In genomic region chr14:97010491-97011160, GRCh38 we compare ENCODE assay signal across 21 cellular contexts.
DNase-seq lines count a peak whose midpoint lies in the region; ATAC-seq, FAIRE-seq and TF ChIP-seq lines count a peak whose summit lies in the region.
"Had no signal": no experiment of that assay in that cellular context is flagged by ENCODE, and none has a peak within 500 bp of the region (broad histone marks: within the 10 kb centered on the region; RNA-seq: fewer than 3 reads in every experiment).

No MANE protein-coding gene starts in this region.

- H3K27ac Mint-ChIP-seq in activated CD4-positive, alpha-beta memory T cell treated with anti-CD3 and anti-CD28 coated beads for 36 hours: no peak overlapping the region
- no peak overlapping the region for H3K27ac Mint-ChIP-seq in activated CD4-positive, alpha-beta memory T cell treated with anti-CD3 and anti-CD28 coated beads, Interleukin-2, amount 10 ng/mL, durations not matched to agents 7 days and 5 days
- H3K27ac Mint-ChIP-seq in H9: no peak overlapping the region
- H3K27ac Mint-ChIP-seq: activated naive CD4-positive, alpha-beta T cell treated with anti-CD3 and anti-CD28 coated beads, Interleukin-2, amount 10 ng/mL, durations not matched to agents 7 days and 5 days; activated T-cell treated with anti-CD3 and anti-CD28 coated beads, Interleukin-2, amount 50 U/mL, for 24 hours; CD14-positive monocyte had no signal

- no peaks in the 10 kb centered on the region for H3K4me1 Mint-ChIP-seq in activated CD4-positive, alpha-beta memory T cell treated with anti-CD3 and anti-CD28 coated beads for 36 hours (ENCODE audit: low read depth)
- no peaks in the 10 kb centered on the region for H3K4me1 Mint-ChIP-seq in activated CD4-positive, alpha-beta memory T cell treated with anti-CD3 and anti-CD28 coated beads, Interleukin-2, amount 10 ng/mL, durations not matched to agents 7 days and 5 days
- no peaks in the 10 kb centered on the region; a peak in 1 of 4 replicates for H3K4me1 Mint-ChIP-seq in H9
- H3K4me1 Mint-ChIP-seq: activated naive CD4-positive, alpha-beta T cell treated with anti-CD3 and anti-CD28 coated beads, Interleukin-2, amount 10 ng/mL, durations not matched to agents 7 days and 5 days; CD14-positive monocyte had no signal

- no CpG with 5 or more reads among the region's 8 CpGs for WGBS in H9 (ENCODE audit: extremely low coverage, insufficient read length, low lambda C conversion rate)
- WGBS in GM12878 (ENCODE audit: insufficient coverage, insufficient replicate concordance, low lambda C conversion rate, missing lambda C conversion rate): 36% methylated on average over 8 of the region's 8 CpGs

- peak; percentile 71 for TF ChIP-seq CTCF in H9 (conservative IDR thresholded peaks at IDR 0.05)
- TF ChIP-seq CTCF in GM12878 (IDR thresholded peaks at IDR 0.05 in 2 of 3, conservative IDR thresholded peaks at IDR 0.05 in 1 of 3; ENCODE audit: control insufficient read depth in 2 of 3, extremely low read depth in 1 of 3, insufficient read depth in 1 of 3, low read depth in 3 of 3, low read length in 3 of 3): peak in 2 of 3 experiments; percentile 11 to 28; a peak in 2 of 6 replicates

- no peak overlapping the region for H3T11ph ChIP-seq in H9 (ENCODE audit: low read length)

- no peak overlapping the region for H3K14ac ChIP-seq in H9 (ENCODE audit: insufficient read depth, low read length)

- peaks cover 1% of the 10 kb centered on the region for H3K27me3 Mint-ChIP-seq in activated CD4-positive, alpha-beta memory T cell treated with anti-CD3 and anti-CD28 coated beads for 36 hours
- H3K27me3 Mint-ChIP-seq in activated CD4-positive, alpha-beta memory T cell treated with anti-CD3 and anti-CD28 coated beads, Interleukin-2, amount 10 ng/mL, durations not matched to agents 7 days and 5 days: peaks cover 2% of the 10 kb centered on the region
- H3K27me3 Mint-ChIP-seq in H9 (ENCODE audit: low read depth): no peaks in the 10 kb centered on the region; the same call in none of the 2 replicates
- H3K27me3 Mint-ChIP-seq: activated naive CD4-positive, alpha-beta T cell treated with anti-CD3 and anti-CD28 coated beads, Interleukin-2, amount 10 ng/mL, durations not matched to agents 7 days and 5 days; activated T-cell treated with anti-CD3 and anti-CD28 coated beads, Interleukin-2, amount 50 U/mL, for 24 hours had no signal

- no peak overlapping the region for H2BK12ac ChIP-seq in H9 (ENCODE audit: insufficient read length, low read depth, low read length)

- H3K27me3 ChIP-seq in H9 (ENCODE audit: insufficient read depth, low read length): no peaks in the 10 kb centered on the region
- no peaks in the 10 kb centered on the region for H3K27me3 ChIP-seq in GM12878 (replicated peaks in 1 of 2; ENCODE audit: control insufficient read depth in 2 of 2, insufficient read depth in 2 of 2, low read length in 1 of 2)

- H2AK5ac ChIP-seq in H9 (ENCODE audit: insufficient read length, low read length): no peak overlapping the region

- H2BK20ac ChIP-seq in H9 (ENCODE audit: low read depth, low read length, poor library complexity, severe bottlenecking): no peak overlapping the region

- no peak for ATAC-seq in GM12878
- ATAC-seq: left lung had no signal

- no peaks in the 10 kb centered on the region for H3K9me3 Mint-ChIP-seq in activated CD4-positive, alpha-beta memory T cell treated with anti-CD3 and anti-CD28 coated beads for 36 hours
- peaks cover 7% of the 10 kb centered on the region for H3K9me3 Mint-ChIP-seq in activated CD4-positive, alpha-beta memory T cell treated with anti-CD3 and anti-CD28 coated beads, Interleukin-2, amount 10 ng/mL, durations not matched to agents 7 days and 5 days
- H3K9me3 Mint-ChIP-seq in H9: peaks cover 2 to 4% of the 10 kb centered on the region in 2 experiments; a peak in 2 of 5 replicates
- H3K9me3 Mint-ChIP-seq: activated T-cell treated with anti-CD3 and anti-CD28 coated beads, Interleukin-2, amount 50 U/mL, for 24 hours had no signal

- H3K27ac ChIP-seq in H9 (ENCODE audit: insufficient read length, low read depth, low read length): no peak overlapping the region
- H3K27ac ChIP-seq in GM12878 (ENCODE audit: control insufficient read depth, insufficient read depth): no peak overlapping the region
- H3K27ac ChIP-seq: esophagus squamous epithelium, left lung had no signal

- no peak overlapping the region for H3K4me3 Mint-ChIP-seq in activated CD4-positive, alpha-beta memory T cell treated with anti-CD3 and anti-CD28 coated beads for 36 hours
- no peak overlapping the region for H3K4me3 Mint-ChIP-seq in activated CD4-positive, alpha-beta memory T cell treated with anti-CD3 and anti-CD28 coated beads, Interleukin-2, amount 10 ng/mL, durations not matched to agents 7 days and 5 days
- H3K4me3 Mint-ChIP-seq in H9: no peak overlapping the region
- H3K4me3 Mint-ChIP-seq: activated naive CD4-positive, alpha-beta T cell treated with anti-CD3 and anti-CD28 coated beads, Interleukin-2, amount 10 ng/mL, durations not matched to agents 7 days and 5 days; activated T-cell treated with anti-CD3 and anti-CD28 coated beads, Interleukin-2, amount 50 U/mL, for 24 hours; CD14-positive monocyte had no signal

- H4K20me1 ChIP-seq in H9 (ENCODE audit: control insufficient read depth, insufficient read depth, insufficient read length) (no peaks in the 10 kb centered on the region), GM12878 (ENCODE audit: control insufficient read depth, insufficient read depth) (no peaks in the 10 kb centered on the region)

- TF ChIP-seq RAD21 in GM12878 (IDR thresholded peaks at IDR 0.05; ENCODE audit: insufficient read depth, low read depth, low read length): peak; percentile 44

- no peak overlapping the region for H3K4ac ChIP-seq in H9 (ENCODE audit: low read depth, low read length)

- FAIRE-seq in GM12878 (lab: Jason Lieb, UNC): no peak
- FAIRE-seq: astrocyte, urothelium cell line had no signal

- H2AFZ ChIP-seq in H9 (ENCODE audit: low read length): no peak overlapping the region
- H2AFZ ChIP-seq in GM12878 (ENCODE audit: control insufficient read depth, low read depth, low read length): no peak overlapping the region

- H3K36me3 Mint-ChIP-seq in activated CD4-positive, alpha-beta memory T cell treated with anti-CD3 and anti-CD28 coated beads for 36 hours: no peaks in the 10 kb centered on the region
- no peaks in the 10 kb centered on the region for H3K36me3 Mint-ChIP-seq in activated CD4-positive, alpha-beta memory T cell treated with anti-CD3 and anti-CD28 coated beads, Interleukin-2, amount 10 ng/mL, durations not matched to agents 7 days and 5 days (ENCODE audit: low read depth)
- H3K36me3 Mint-ChIP-seq in H9 (ENCODE audit: insufficient read depth in 1 of 3, low read depth in 3 of 3): peaks cover 0 to 2% (median 0%) of the 10 kb centered on the region in 3 experiments; a peak in 1 of 7 replicates
- H3K36me3 Mint-ChIP-seq: activated naive CD4-positive, alpha-beta T cell treated with anti-CD3 and anti-CD28 coated beads, Interleukin-2, amount 10 ng/mL, durations not matched to agents 7 days and 5 days; CD14-positive monocyte had no signal

- no peak overlapping the region for H2BK15ac ChIP-seq in H9 (ENCODE audit: low read depth, low read length)

- intact Hi-C loops in activated CD4-positive, alpha-beta memory T cell treated with anti-CD3 and anti-CD28 coated beads for 36 hours (cut with micrococcal nuclease): no loop called here
- intact Hi-C loops in GM12878 (cut with micrococcal nuclease; ENCODE audit: unreplicated experiment): no loop called here

- TF ChIP-seq EP300 in GM12878 (IDR thresholded peaks at IDR 0.05; ENCODE audit: borderline replicate concordance in 1 of 2, control insufficient read depth in 1 of 2, low read depth in 2 of 2, low read length in 2 of 2): no peak

- no TSS peak for BruUV-seq in GM12878 (replicated peaks; lab: Mats Ljungman, UMichigan)

- no peak overlapping the region for H3K4me3 ChIP-seq in GM12878
- H3K4me3 ChIP-seq: esophagus squamous epithelium, left lung had no signal

- no peak overlapping the region for H3K18ac ChIP-seq in H9 (ENCODE audit: insufficient read length, low read depth, low read length)

- no peak overlapping the region for H4K91ac ChIP-seq in H9 (ENCODE audit: insufficient read length, low read depth, low read length)

- no peak for TF ChIP-seq POLR2A in GM12878 (IDR thresholded peaks at IDR 0.05; ENCODE audit: low read depth, low read length)

- no peaks in the 10 kb centered on the region for H3K23me2 ChIP-seq in H9 (ENCODE audit: insufficient read length, low read depth, low read length, poor library complexity, severe bottlenecking)

- H4K5ac ChIP-seq in H9 (ENCODE audit: insufficient read length, low read depth, low read length): no peak overlapping the region

- no peaks in the 10 kb centered on the region for H3K9me3 ChIP-seq in H9 (ENCODE audit: control insufficient read depth, low read depth, low read length)
- no peaks in the 10 kb centered on the region; the same call in 2 of the 3 replicates for H3K9me3 ChIP-seq in GM12878 (replicated peaks; ENCODE audit: control insufficient read depth, insufficient read depth, low read length)
- H3K9me3 ChIP-seq: esophagus squamous epithelium, left lung had no signal

- H4K8ac ChIP-seq in H9 (replicated peaks; ENCODE audit: insufficient read length, low read depth, low read length): no peak overlapping the region

- POLR2A ChIA-PET in activated CD4-positive, alpha-beta memory T cell treated with anti-CD3 and anti-CD28 coated beads for 36 hours (lab: Charles Lee): no interaction called here
- POLR2A ChIA-PET in activated CD4-positive, alpha-beta memory T cell treated with anti-CD3 and anti-CD28 coated beads, Interleukin-2, amount 10 ng/mL, durations not matched to agents 7 days and 5 days (lab: Charles Lee): no interaction called here
- POLR2A ChIA-PET in GM12878 (lab: Charles Lee): no interaction called here

- peak; percentile 16 for DNase-seq in activated CD4-positive, alpha-beta memory T cell treated with anti-CD3 and anti-CD28 coated beads for 36 hours
- DNase-seq in activated CD4-positive, alpha-beta memory T cell treated with anti-CD3 and anti-CD28 coated beads, Interleukin-2, amount 10 ng/mL, durations not matched to agents 7 days and 5 days: no peak
- DNase-seq in H9: peak; percentile 50
- no peak for DNase-seq in GM12878 (ENCODE audit: low read depth, low spot score)
- peak; percentile 38 for DNase-seq in putamen (ENCODE audit: low spot score)
- DNase-seq in activated effector memory CD4-positive, alpha-beta T cell treated with anti-CD3 and anti-CD28 coated beads, Interleukin-2, amount 50 U/mL, for 16 hours: no peak
- no peak for DNase-seq in NCI-H187 (lab: John Stamatoyannopoulos, UW)
- DNase-seq in stimulated activated CD4-positive, alpha-beta T cell treated with anti-CD3 and anti-CD28 coated beads, Interleukin-2, amount 100 ng/mL, for 24 hours: no peak
- DNase-seq: ACHN; activated CD4-positive, alpha-beta T cell treated with anti-CD3 and anti-CD28 coated beads, Interleukin-2, amount 50 U/mL, for 48 hours; activated naive CD4-positive, alpha-beta T cell treated with anti-CD3 and anti-CD28 coated beads, Interleukin-2, amount 10 ng/mL, durations not matched to agents 7 days and 5 days; activated T-cell treated with anti-CD3 and anti-CD28 coated beads, Interleukin-2, amount 50 U/mL, for 24 hours; effector memory CD4-positive, alpha-beta T cell; esophagus squamous epithelium; left lung; NCI-H2029; NCI-H446 treated with DMSO at 0.1 percent for 48 hours; stimulated activated CD8-positive, alpha-beta memory T cell treated with anti-CD3 and anti-CD28 coated beads, Interleukin-4, amount 100 ng/mL, for 48 hours had no signal

- SMC1A ChIA-PET in GM12878 (lab: Charles Lee; ENCODE audit: uncharacterized antibody, unreplicated experiment): interaction anchor here (1.1 kb wide), 1 partner anchor 37 kb away, joined by 4 read pairs; no protein-coding TSS in a partner anchor

- in situ Hi-C loops in GM12878 (cut with MboI): no loop called here

- H3K4me1 ChIP-seq in H9 (ENCODE audit: insufficient read depth, low read length): no peaks in the 10 kb centered on the region
- no peaks in the 10 kb centered on the region for H3K4me1 ChIP-seq in GM12878 (ENCODE audit: control insufficient read depth, insufficient read depth, low read length)
- H3K4me1 ChIP-seq: esophagus squamous epithelium, left lung had no signal

- H3K36me3 ChIP-seq in GM12878 (ENCODE audit: control insufficient read depth in 2 of 2, insufficient read depth in 2 of 2, low read length in 1 of 2): no peaks in the 10 kb centered on the region
- H3K36me3 ChIP-seq: esophagus squamous epithelium, left lung had no signal

- no peak overlapping the region for H2BK5ac ChIP-seq in H9 (ENCODE audit: insufficient read length, low read length)

- RAD21 ChIA-PET in GM12878 (lab: Charles Lee; ENCODE audit: unreplicated experiment): no interaction called here

- no peak overlapping the region for H2BK120ac ChIP-seq in H9 (ENCODE audit: low read depth, low read length, poor library complexity, severe bottlenecking)

- H3K79me2 ChIP-seq in H9 (ENCODE audit: insufficient read depth, low read length) (no peaks in the 10 kb centered on the region), GM12878 (ENCODE audit: control insufficient read depth, insufficient read depth, low read length) (no peaks in the 10 kb centered on the region)

- no peaks in the 10 kb centered on the region for H3K79me1 ChIP-seq in H9 (ENCODE audit: insufficient read depth, low read depth, low read length, poor library complexity, severe bottlenecking)

- no peak overlapping the region for H3K23ac ChIP-seq in H9 (ENCODE audit: insufficient read length, low read depth, low read length)

- CTCF ChIA-PET in activated CD4-positive, alpha-beta memory T cell treated with anti-CD3 and anti-CD28 coated beads for 36 hours (lab: Charles Lee): interaction anchor here (0.7 kb wide), 1 partner anchor 20 kb away, joined by 4 read pairs; no protein-coding TSS in a partner anchor
- CTCF ChIA-PET in activated CD4-positive, alpha-beta memory T cell treated with anti-CD3 and anti-CD28 coated beads, Interleukin-2, amount 10 ng/mL, durations not matched to agents 7 days and 5 days (lab: Charles Lee): interaction anchor here (0.5 kb wide), 1 partner anchor 423 kb away, joined by 3 read pairs; no protein-coding TSS in a partner anchor
- CTCF ChIA-PET in GM12878 (lab: Yijun Ruan, JAX): interaction anchor here (0.7 kb wide), 1 partner anchor 203 kb away, joined by 3 read pairs; no protein-coding TSS in a partner anchor

- no peak overlapping the region for H3K9ac ChIP-seq in H9 (ENCODE audit: extremely low read depth, insufficient read length, low read length)
- H3K9ac ChIP-seq in GM12878 (ENCODE audit: control insufficient read depth, insufficient read depth, low read length): no peak overlapping the region

- H3K4me2 ChIP-seq in H9 (ENCODE audit: insufficient read depth, insufficient read length, low read length) (no peak overlapping the region), GM12878 (ENCODE audit: control insufficient read depth, insufficient read depth) (no peak overlapping the region)

- no peak overlapping the region for H3K56ac ChIP-seq in H9 (ENCODE audit: insufficient read length, low read depth, low read length)

Comparison
In these comparisons a context has a peak if more than half of its experiments do, and no peak if none do; other contexts are left out.
1. DNase-seq: peak in activated CD4-positive, alpha-beta memory T cell treated with anti-CD3 and anti-CD28 coated beads for 36 hours (single experiment), H9 (single experiment) and putamen (single experiment); none in activated CD4-positive, alpha-beta memory T cell treated with anti-CD3 and anti-CD28 coated beads, Interleukin-2, amount 10 ng/mL, durations not matched to agents 7 days and 5 days (single experiment), GM12878 (single experiment), activated effector memory CD4-positive, alpha-beta T cell treated with anti-CD3 and anti-CD28 coated beads, Interleukin-2, amount 50 U/mL, for 16 hours (single experiment), NCI-H187 (0 of 2) and stimulated activated CD4-positive, alpha-beta T cell treated with anti-CD3 and anti-CD28 coated beads, Interleukin-2, amount 100 ng/mL, for 24 hours (0 of 2).